ENCODE assay signal across 18 cellular contexts in genomic region chr2:121287956-121288355, GRCh38. TPM values are rescaled to one million over a fixed set of nuclear protein-coding genes. Genes with fewer than 3 reads are reported as not detected.
DNase-seq lines count a peak whose midpoint lies in the region; ATAC-seq and TF ChIP-seq lines count a peak whose summit lies in the region.
"Had no signal": no experiment of that assay in that cellular context is flagged by ENCODE, and none has a peak within 500 bp of the region (broad histone marks: within the 10 kb centered on the region; RNA-seq: fewer than 3 reads in every experiment).

No MANE protein-coding gene starts in this region.

- H2AFZ ChIP-seq in parathyroid adenoma = peak overlapping the region; percentile 33

- H3K36me3 ChIP-seq in right atrium auricular region (no peaks in the 10 kb centered on the region), parathyroid adenoma (ENCODE audit: control insufficient read depth, insufficient read depth, low read length) (no peaks in the 10 kb centered on the region)
- no peaks in the 10 kb centered on the region for H3K36me3 ChIP-seq in CD8-positive, alpha-beta T cell (ENCODE audit: insufficient read depth, low read length)

- DNase-seq in right atrium auricular region (ENCODE audit: low spot score) (peak; percentile 46), Right ventricle myocardium superior (no peak), GM20000 (ENCODE audit: low spot score) (no peak), NCI-H1092 treated with DMSO at 0.1 percent for 48 hours (lab: John Stamatoyannopoulos, UW) (no peak)
- no peak for DNase-seq in CD8-positive, alpha-beta T cell
- DNase-seq: 8988T; Calu3; CD4-positive, alpha-beta memory T cell; DMS79 treated with DMSO at 0.1 percent for 48 hours; GF-D8; GOT3; H9; IMR-90 had no signal

- H3K9ac ChIP-seq in parathyroid adenoma = no peak overlapping the region

- H3K27ac Mint-ChIP-seq in dendritic cell treated with granulocyte-macrophage colony-stimulating factor and Interleukin-4, amounts not matched to agents 40 ng/mL and 50 ng/mL, for 4 days = peak overlapping the region; percentile 75
- no peak overlapping the region for H3K27ac Mint-ChIP-seq in CD8-positive, alpha-beta T cell
- H3K27ac Mint-ChIP-seq: B cell; CD4-positive, alpha-beta memory T cell had no signal

- TF ChIP-seq CTCF in right atrium auricular region (IDR thresholded peaks at IDR 0.05) (no peak), parathyroid adenoma (IDR thresholded peaks at IDR 0.05) (no peak), GM20000 (IDR thresholded peaks at IDR 0.05; ENCODE audit: extremely low read depth, missing control alignments) (no peak)
- no peak for TF ChIP-seq CTCF in CD8-positive, alpha-beta T cell (IDR thresholded peaks at IDR 0.05)

- H3K4me2 ChIP-seq in parathyroid adenoma (ENCODE audit: low read length) = no peak overlapping the region

- H3K27ac ChIP-seq in right atrium auricular region = no peak overlapping the region
- no peak overlapping the region for H3K27ac ChIP-seq in parathyroid adenoma
- no peak overlapping the region for H3K27ac ChIP-seq in CD8-positive, alpha-beta T cell (ENCODE audit: low read depth, low read length)
- H3K27ac ChIP-seq: C4-2B had no signal

- no peaks in the 10 kb centered on the region for H3K27me3 ChIP-seq in right atrium auricular region
- H3K27me3 ChIP-seq in parathyroid adenoma (ENCODE audit: control insufficient read depth, insufficient read depth, low read length) = no peaks in the 10 kb centered on the region
- no peaks in the 10 kb centered on the region for H3K27me3 ChIP-seq in CD8-positive, alpha-beta T cell (ENCODE audit: insufficient read depth, low read length)

- H3K9me3 ChIP-seq in right atrium auricular region (no peaks in the 10 kb centered on the region), parathyroid adenoma (ENCODE audit: control insufficient read depth, low read length) (no peaks in the 10 kb centered on the region)
- no peaks in the 10 kb centered on the region for H3K9me3 ChIP-seq in CD8-positive, alpha-beta T cell (ENCODE audit: low read length)

- no peak for ATAC-seq in Right ventricle myocardium superior (ENCODE audit: poor library complexity)
- ATAC-seq in CD8-positive, alpha-beta T cell = no peak

- peaks cover 56% of the 10 kb centered on the region for H3K4me1 Mint-ChIP-seq in dendritic cell treated with granulocyte-macrophage colony-stimulating factor and Interleukin-4, amounts not matched to agents 40 ng/mL and 50 ng/mL, for 4 days (ENCODE audit: low read depth)
- peaks cover 6% of the 10 kb centered on the region for H3K4me1 Mint-ChIP-seq in CD8-positive, alpha-beta T cell (ENCODE audit: low read depth)

- CTCF ChIA-PET in CD8-positive, alpha-beta T cell (lab: Charles Lee) = no interaction called here

- H3K4me3 Mint-ChIP-seq in dendritic cell treated with granulocyte-macrophage colony-stimulating factor and Interleukin-4, amounts not matched to agents 40 ng/mL and 50 ng/mL, for 4 days = no peak overlapping the region
- H3K4me3 Mint-ChIP-seq in CD8-positive, alpha-beta T cell = no peak overlapping the region
- H3K4me3 Mint-ChIP-seq: CD4-positive, alpha-beta memory T cell; H9 had no signal

- H3K79me2 ChIP-seq in parathyroid adenoma = no peaks in the 10 kb centered on the region

- H3K27me3 Mint-ChIP-seq in dendritic cell treated with granulocyte-macrophage colony-stimulating factor and Interleukin-4, amounts not matched to agents 40 ng/mL and 50 ng/mL, for 4 days = peaks cover 35% of the 10 kb centered on the region
- H3K27me3 Mint-ChIP-seq in CD8-positive, alpha-beta T cell (ENCODE audit: low read depth) = peaks cover 27% of the 10 kb centered on the region

- peaks cover 0 to 14% of the 10 kb centered on the region in 2 donors for H3K4me1 ChIP-seq in right atrium auricular region
- no peaks in the 10 kb centered on the region for H3K4me1 ChIP-seq in parathyroid adenoma
- no peaks in the 10 kb centered on the region for H3K4me1 ChIP-seq in CD8-positive, alpha-beta T cell (ENCODE audit: insufficient read depth, low read length)

- H3K36me3 Mint-ChIP-seq in dendritic cell treated with granulocyte-macrophage colony-stimulating factor and Interleukin-4, amounts not matched to agents 40 ng/mL and 50 ng/mL, for 4 days (ENCODE audit: low read depth) = no peaks in the 10 kb centered on the region
- H3K36me3 Mint-ChIP-seq in CD8-positive, alpha-beta T cell = no peaks in the 10 kb centered on the region
- H3K36me3 Mint-ChIP-seq: CD4-positive, alpha-beta memory T cell had no signal

- POLR2A ChIA-PET in CD8-positive, alpha-beta T cell (lab: Charles Lee) = no interaction called here

- no peak overlapping the region for H3K4me3 ChIP-seq in right atrium auricular region
- H3K4me3 ChIP-seq in parathyroid adenoma (ENCODE audit: low read depth, low read length) = no peak overlapping the region
- H3K4me3 ChIP-seq in CD8-positive, alpha-beta T cell (ENCODE audit: low read depth, low read length) = no peak overlapping the region

- intact Hi-C loops in Right ventricle myocardium superior (cut with DNase I) = no loop called here
- intact Hi-C loops in dendritic cell treated with granulocyte-macrophage colony-stimulating factor and Interleukin-4, amounts not matched to agents 40 ng/mL and 50 ng/mL, for 4 days (cut with micrococcal nuclease) = loop anchor here (5.0 to 10.0 kb wide), 2 partner anchors 93 to 244 kb away; partner anchors contain the start of gene RNU4ATAC
- intact Hi-C loops in CD8-positive, alpha-beta T cell (cut with DNase I, micrococcal nuclease) = no loop called here

- no peaks in the 10 kb centered on the region for H3K9me3 Mint-ChIP-seq in dendritic cell treated with granulocyte-macrophage colony-stimulating factor and Interleukin-4, amounts not matched to agents 40 ng/mL and 50 ng/mL, for 4 days
- no peaks in the 10 kb centered on the region for H3K9me3 Mint-ChIP-seq in CD8-positive, alpha-beta T cell
- H3K9me3 Mint-ChIP-seq: CD4-positive, alpha-beta memory T cell had no signal

RNA-seq across cellular contexts. Expression of gene TFCP2L1, which starts 3.0 kb away (rescaled TPM):
- total RNA-seq in right atrium auricular region (under 1 TPM; 0.28 to 0.44 TPM), Right ventricle myocardium superior (0.19 TPM)
- under 1 TPM; 0.19 to 0.22 TPM for total RNA-seq in CD8-positive, alpha-beta T cell
- total RNA-seq: A673, B cell, IMR-90 had no signal
